In the genomic region with DNA sequence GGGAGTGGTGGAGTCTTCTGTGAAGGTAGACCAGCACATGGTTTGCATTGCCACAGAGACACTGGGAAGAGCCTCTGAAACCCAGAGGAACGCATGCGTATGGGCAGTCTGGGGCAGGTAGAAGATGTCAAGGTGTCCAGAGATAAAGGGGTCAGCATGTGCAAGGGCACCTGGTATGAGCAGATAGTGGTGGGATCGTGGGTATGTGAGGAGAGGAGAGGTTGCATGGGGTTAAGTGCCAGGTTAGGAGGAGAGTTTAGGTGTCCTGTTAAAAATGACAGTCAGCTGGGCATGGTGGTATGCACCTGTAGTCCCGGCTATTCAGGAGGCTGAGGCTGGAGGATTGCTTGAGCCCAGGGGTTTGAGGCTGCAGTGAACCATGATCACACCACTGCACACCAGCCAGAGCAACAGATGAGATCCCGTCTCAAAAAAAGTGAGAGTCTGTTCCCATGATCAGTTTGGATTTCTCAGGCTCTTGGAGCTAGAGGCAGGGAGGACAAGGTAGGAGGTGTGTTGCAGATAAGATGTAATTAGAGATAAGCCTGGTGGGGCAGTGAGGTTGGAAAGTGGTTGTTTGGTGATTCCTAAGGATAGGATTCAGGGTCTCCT, we compare ENCODE assay signal across 17 cellular contexts.
DNase-seq lines count a peak whose midpoint lies in the region; ATAC-seq lines count a peak whose summit lies in the region.
"Had no signal": no experiment of that assay in that cellular context is flagged by ENCODE, and none has a peak within 500 bp of the region (broad histone marks: within the 10 kb centered on the region; RNA-seq: fewer than 3 reads in every experiment).

No MANE protein-coding gene starts in this region.

- peaks cover 43% of the 10 kb centered on the region for H3K36me3 Mint-ChIP-seq in activated naive CD4-positive, alpha-beta T cell treated with anti-CD3 and anti-CD28 coated beads, Interleukin-2, amount 10 ng/mL, durations not matched to agents 7 days and 5 days
- peaks cover 67% of the 10 kb centered on the region for H3K36me3 Mint-ChIP-seq in dendritic cell treated with granulocyte-macrophage colony-stimulating factor and Interleukin-4, amounts not matched to agents 40 ng/mL and 50 ng/mL, for 4 days (ENCODE audit: low read depth)
- peaks cover 19% of the 10 kb centered on the region for H3K36me3 Mint-ChIP-seq in stimulated activated memory B cell treated with anti-CD40 and anti-IgM and Interleukin-4, amounts not matched to agents 10 μg/mL and 1 μg/mL and 100 μg/mL, for 72 hours

- H3K4me3 Mint-ChIP-seq in activated naive CD4-positive, alpha-beta T cell treated with anti-CD3 and anti-CD28 coated beads, Interleukin-2, amount 10 ng/mL, durations not matched to agents 7 days and 5 days: peak overlapping the region; percentile 5
- H3K4me3 Mint-ChIP-seq in dendritic cell treated with granulocyte-macrophage colony-stimulating factor and Interleukin-4, amounts not matched to agents 40 ng/mL and 50 ng/mL, for 4 days: no peak overlapping the region
- H3K4me3 Mint-ChIP-seq in stimulated activated memory B cell treated with anti-CD40 and anti-IgM and Interleukin-4, amounts not matched to agents 10 μg/mL and 1 μg/mL and 100 μg/mL, for 72 hours: no peak overlapping the region

- peak overlapping the region; percentile 80 for H3K27ac Mint-ChIP-seq in activated naive CD4-positive, alpha-beta T cell treated with anti-CD3 and anti-CD28 coated beads, Interleukin-2, amount 10 ng/mL, durations not matched to agents 7 days and 5 days
- peak overlapping the region; percentile 28 for H3K27ac Mint-ChIP-seq in dendritic cell treated with granulocyte-macrophage colony-stimulating factor and Interleukin-4, amounts not matched to agents 40 ng/mL and 50 ng/mL, for 4 days
- peak overlapping the region; percentile 2 for H3K27ac Mint-ChIP-seq in stimulated activated memory B cell treated with anti-CD40 and anti-IgM and Interleukin-4, amounts not matched to agents 10 μg/mL and 1 μg/mL and 100 μg/mL, for 72 hours

- H3K9me3 Mint-ChIP-seq in activated naive CD4-positive, alpha-beta T cell treated with anti-CD3 and anti-CD28 coated beads, Interleukin-2, amount 10 ng/mL, durations not matched to agents 7 days and 5 days: no peaks in the 10 kb centered on the region
- H3K9me3 Mint-ChIP-seq in dendritic cell treated with granulocyte-macrophage colony-stimulating factor and Interleukin-4, amounts not matched to agents 40 ng/mL and 50 ng/mL, for 4 days: no peaks in the 10 kb centered on the region
- H3K9me3 Mint-ChIP-seq in stimulated activated memory B cell treated with anti-CD40 and anti-IgM and Interleukin-4, amounts not matched to agents 10 μg/mL and 1 μg/mL and 100 μg/mL, for 72 hours: no peaks in the 10 kb centered on the region

- no peak overlapping the region for H3K4me3 ChIP-seq in SK-N-MC
- H3K4me3 ChIP-seq: lower lobe of right lung had no signal

- intact Hi-C loops in dendritic cell treated with granulocyte-macrophage colony-stimulating factor and Interleukin-4, amounts not matched to agents 40 ng/mL and 50 ng/mL, for 4 days (cut with micrococcal nuclease): loop anchor here (10.0 kb wide), 1 partner anchor 245 kb away; a partner anchor contains a TSS

- H3K4me1 Mint-ChIP-seq in activated naive CD4-positive, alpha-beta T cell treated with anti-CD3 and anti-CD28 coated beads, Interleukin-2, amount 10 ng/mL, durations not matched to agents 7 days and 5 days: peaks cover 68% of the 10 kb centered on the region
- peaks cover 76% of the 10 kb centered on the region for H3K4me1 Mint-ChIP-seq in dendritic cell treated with granulocyte-macrophage colony-stimulating factor and Interleukin-4, amounts not matched to agents 40 ng/mL and 50 ng/mL, for 4 days (ENCODE audit: low read depth)
- H3K4me1 Mint-ChIP-seq in stimulated activated memory B cell treated with anti-CD40 and anti-IgM and Interleukin-4, amounts not matched to agents 10 μg/mL and 1 μg/mL and 100 μg/mL, for 72 hours: peaks cover 57% of the 10 kb centered on the region

- peak overlapping the region; percentile 5; the same call in 1 of the 2 replicates for H3K27ac ChIP-seq in SK-N-MC
- H3K27ac ChIP-seq: lower lobe of right lung had no signal

- H3K9me3 ChIP-seq in SK-N-MC (ENCODE audit: low read depth, low read length): no peaks in the 10 kb centered on the region
- H3K9me3 ChIP-seq: lower lobe of right lung had no signal

- no peak overlapping the region for H3K9ac ChIP-seq in SK-N-MC (ENCODE audit: insufficient read length)

- peaks cover 24% of the 10 kb centered on the region for H3K36me3 ChIP-seq in SK-N-MC (ENCODE audit: insufficient read depth, low read length)

- CTCF ChIA-PET in activated naive CD4-positive, alpha-beta T cell treated with anti-CD3 and anti-CD28 coated beads, Interleukin-2, amount 10 ng/mL, durations not matched to agents 7 days and 5 days (lab: Charles Lee): interaction anchor here (0.9 to 4.5 kb wide), 3 partner anchors 134 to 669 kb away, joined by 3 to 22 read pairs (median 5); no protein-coding TSS in a partner anchor

- peaks cover 7% of the 10 kb centered on the region for H3K27me3 Mint-ChIP-seq in activated naive CD4-positive, alpha-beta T cell treated with anti-CD3 and anti-CD28 coated beads, Interleukin-2, amount 10 ng/mL, durations not matched to agents 7 days and 5 days
- H3K27me3 Mint-ChIP-seq in dendritic cell treated with granulocyte-macrophage colony-stimulating factor and Interleukin-4, amounts not matched to agents 40 ng/mL and 50 ng/mL, for 4 days: no peaks in the 10 kb centered on the region
- no peaks in the 10 kb centered on the region for H3K27me3 Mint-ChIP-seq in stimulated activated memory B cell treated with anti-CD40 and anti-IgM and Interleukin-4, amounts not matched to agents 10 μg/mL and 1 μg/mL and 100 μg/mL, for 72 hours

- ATAC-seq in stimulated activated memory B cell treated with anti-CD40 and anti-IgM and Interleukin-4, amounts not matched to agents 10 μg/mL and 1 μg/mL and 100 μg/mL, for 72 hours: no peak
- ATAC-seq in HG02571 (IDR thresholded peaks at IDR 0.05; ENCODE audit: unreplicated experiment) (no peak), GM21737 (IDR thresholded peaks at IDR 0.05; ENCODE audit: unreplicated experiment) (no peak), GM18858 (IDR thresholded peaks at IDR 0.05; ENCODE audit: unreplicated experiment) (no peak)
- ATAC-seq: lower lobe of right lung, sciatic nerve had no signal

- DNase-seq in activated naive CD4-positive, alpha-beta T cell treated with anti-CD3 and anti-CD28 coated beads, Interleukin-2, amount 10 ng/mL, durations not matched to agents 7 days and 5 days: no peak
- DNase-seq in activated naive CD4-positive, alpha-beta T cell (lab: John Stamatoyannopoulos, UW): no peak
- no peak for DNase-seq in SK-N-MC (ENCODE audit: low read depth, low spot score)
- DNase-seq: activated CD4-positive, alpha-beta T cell treated with anti-CD3 and anti-CD28 coated beads for 48 hours; activated gamma-delta T cell treated with Interleukin-2 at 50 U/mL for 16 hours; foreskin melanocyte; H7; lower lobe of right lung; NCI-H1092; NCI-H2171; stimulated activated CD8-positive, alpha-beta memory T cell treated with anti-CD3 and anti-CD28 coated beads, Interleukin-4, amount 100 ng/mL, for 48 hours had no signal

Comparison
In these comparisons a context has a peak if more than half of its experiments do, and no peak if none do; other contexts are left out.
1. H3K27ac Mint-ChIP-seq: peak in every context shown above with its lines; median percentile 80 in activated naive CD4-positive, alpha-beta T cell treated with anti-CD3 and anti-CD28 coated beads, Interleukin-2, amount 10 ng/mL, durations not matched to agents 7 days and 5 days; 28 in dendritic cell treated with granulocyte-macrophage colony-stimulating factor and Interleukin-4, amounts not matched to agents 40 ng/mL and 50 ng/mL, for 4 days; 2 in stimulated activated memory B cell treated with anti-CD40 and anti-IgM and Interleukin-4, amounts not matched to agents 10 μg/mL and 1 μg/mL and 100 μg/mL, for 72 hours.